13 cellular contexts compared by ENCODE assay signal in the genomic region with DNA sequence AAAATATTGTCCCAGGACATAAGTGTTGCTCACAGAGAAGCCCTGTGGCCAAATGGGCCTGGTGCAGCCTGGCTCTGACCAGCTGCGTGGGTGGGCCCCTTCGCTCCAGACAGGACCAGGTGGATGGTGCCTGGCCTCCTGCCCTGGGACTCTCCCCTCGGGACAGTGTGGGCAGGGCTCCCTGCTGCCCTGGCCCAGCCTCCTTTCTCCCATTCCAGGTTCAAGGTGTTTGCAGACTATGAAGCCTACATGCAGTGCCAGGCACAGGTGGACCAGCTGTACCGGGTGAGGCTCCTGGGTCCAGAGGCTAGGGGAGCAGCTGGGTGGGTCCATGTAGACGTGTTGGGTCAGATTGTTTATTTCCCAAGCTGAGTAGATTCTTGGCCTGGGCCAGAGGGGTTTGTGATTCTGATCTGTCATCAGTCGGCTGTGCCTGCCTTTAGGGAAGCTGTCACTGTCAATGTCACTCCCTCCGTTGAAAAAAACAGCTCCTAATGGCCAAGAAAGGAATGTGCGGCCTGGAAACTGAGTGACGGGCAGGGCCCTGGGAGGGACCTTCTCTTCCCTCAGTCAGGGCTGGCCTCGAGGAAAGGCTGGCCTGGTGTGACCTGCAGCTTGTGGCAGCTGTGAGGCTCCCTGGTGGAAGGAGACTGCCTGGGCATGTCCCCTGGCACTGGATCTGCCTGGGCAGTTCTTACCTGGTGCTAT. TPM values are rescaled to one million over a fixed set of nuclear protein-coding genes. Genes with fewer than 3 reads are reported as not detected.
DNase-seq lines count a peak whose midpoint lies in the region; ATAC-seq, FAIRE-seq and TF ChIP-seq lines count a peak whose summit lies in the region.
"Had no signal": no experiment of that assay in that cellular context is flagged by ENCODE, and none has a peak within 500 bp of the region (broad histone marks: within the 10 kb centered on the region; RNA-seq: fewer than 3 reads in every experiment).

No MANE protein-coding gene starts in this region.

- no peak overlapping the region for H4K8ac ChIP-seq in H9 (replicated peaks; ENCODE audit: insufficient read length, low read depth, low read length)

- no peaks in the 10 kb centered on the region for H3K23me2 ChIP-seq in H9 (ENCODE audit: insufficient read length, low read depth, low read length, poor library complexity, severe bottlenecking)

- H2BK12ac ChIP-seq in H9 (ENCODE audit: insufficient read length, low read depth, low read length), result no peak overlapping the region

- H3K36me3 ChIP-seq in GM12878 (ENCODE audit: control insufficient read depth in 2 of 2, insufficient read depth in 2 of 2, low read length in 1 of 2), result peaks cover 0 to 14% of the 10 kb centered on the region in 2 experiments; a peak in 3 of 4 replicates

- no peak overlapping the region for H3K56ac ChIP-seq in H9 (ENCODE audit: insufficient read length, low read depth, low read length)

- no CpG with 5 or more reads among the region's 10 CpGs for WGBS in H9 (ENCODE audit: extremely low coverage, insufficient read length, low lambda C conversion rate)
- WGBS in GM12878 (ENCODE audit: insufficient coverage, insufficient replicate concordance, low lambda C conversion rate, missing lambda C conversion rate), result 95% methylated on average over 10 of the region's 10 CpGs

- H2AFZ ChIP-seq in H9 (ENCODE audit: low read length), result no peak overlapping the region
- H2AFZ ChIP-seq in GM12878 (ENCODE audit: control insufficient read depth, low read depth, low read length), result no peak overlapping the region

- no peaks in the 10 kb centered on the region for H3K9me3 ChIP-seq in H9 (ENCODE audit: control insufficient read depth, low read depth, low read length)
- H3K9me3 ChIP-seq in GM12878 (replicated peaks; ENCODE audit: control insufficient read depth, insufficient read depth, low read length), result no peaks in the 10 kb centered on the region

- H3K27ac Mint-ChIP-seq in H9, result peak overlapping the region; percentile 18 to 68 (median 40); a peak in 3 of 7 replicates
- peak overlapping the region; percentile 19 for H3K27ac Mint-ChIP-seq in stimulated activated memory B cell treated with anti-CD40 and anti-IgM and Interleukin-4, amounts not matched to agents 10 μg/mL and 1 μg/mL and 100 μg/mL, for 72 hours

- no peak overlapping the region for H3K4me3 ChIP-seq in GM12878

- no peak overlapping the region for H3K18ac ChIP-seq in H9 (ENCODE audit: insufficient read length, low read depth, low read length)

- H3K4me1 ChIP-seq in H9 (ENCODE audit: insufficient read depth, low read length) (no peaks in the 10 kb centered on the region; the same call in 1 of the 2 replicates), GM12878 (ENCODE audit: control insufficient read depth, insufficient read depth, low read length) (peaks cover 41% of the 10 kb centered on the region)

- H3K27ac ChIP-seq in H9 (ENCODE audit: insufficient read length, low read depth, low read length) (no peak overlapping the region), GM12878 (ENCODE audit: control insufficient read depth, insufficient read depth) (peak overlapping the region; percentile 98)
- H3K27ac ChIP-seq: HL-60 had no signal

- SMC1A ChIA-PET in GM12878 (lab: Charles Lee; ENCODE audit: uncharacterized antibody, unreplicated experiment), result interaction anchor here (1.3 to 3.5 kb wide), 4 partner anchors 15 to 103 kb away, joined by 3 to 53 read pairs (median 7); no protein-coding TSS in a partner anchor

- peaks cover 0 to 35% (median 14%) of the 10 kb centered on the region in 3 experiments; a peak in 5 of 7 replicates for H3K36me3 Mint-ChIP-seq in H9 (ENCODE audit: insufficient read depth in 1 of 3, low read depth in 3 of 3)
- H3K36me3 Mint-ChIP-seq in stimulated activated memory B cell treated with anti-CD40 and anti-IgM and Interleukin-4, amounts not matched to agents 10 μg/mL and 1 μg/mL and 100 μg/mL, for 72 hours, result peaks cover 40% of the 10 kb centered on the region

- POLR2A ChIA-PET in GM12878 (lab: Charles Lee), result no interaction called here

- peak; percentile 50 for DNase-seq in H9
- no peak for DNase-seq in GM12878 (ENCODE audit: low read depth, low spot score)
- peak; percentile 52 for DNase-seq in iPS-NIHi11 (ENCODE audit: low spot score)
- no peak for DNase-seq in ACHN
- no peak for DNase-seq in T-helper 9 cell
- DNase-seq: activated CD4-positive, alpha-beta T cell treated with anti-CD3 and anti-CD28 coated beads, Interleukin-2, amount 10 ng/mL, durations not matched to agents 24 days and 14 days; GF-D8; NCI-H510A had no signal

- H3T11ph ChIP-seq in H9 (ENCODE audit: low read length), result no peak overlapping the region

- H2AK5ac ChIP-seq in H9 (ENCODE audit: insufficient read length, low read length), result no peak overlapping the region

- no peaks in the 10 kb centered on the region for H3K79me1 ChIP-seq in H9 (ENCODE audit: insufficient read depth, low read depth, low read length, poor library complexity, severe bottlenecking)

- no peak overlapping the region for H2BK5ac ChIP-seq in H9 (ENCODE audit: insufficient read length, low read length)

- no peak overlapping the region for H3K9ac ChIP-seq in H9 (ENCODE audit: extremely low read depth, insufficient read length, low read length)
- H3K9ac ChIP-seq in GM12878 (ENCODE audit: control insufficient read depth, insufficient read depth, low read length), result no peak overlapping the region

- ATAC-seq in GM12878, result no peak
- ATAC-seq in stimulated activated memory B cell treated with anti-CD40 and anti-IgM and Interleukin-4, amounts not matched to agents 10 μg/mL and 1 μg/mL and 100 μg/mL, for 72 hours, result no peak
- no peak for ATAC-seq in HG03097 (IDR thresholded peaks at IDR 0.05; ENCODE audit: low FRiP score, unreplicated experiment)
- no peak for ATAC-seq in HG03457 (IDR thresholded peaks at IDR 0.05; ENCODE audit: unreplicated experiment)

- no peak overlapping the region for H2BK120ac ChIP-seq in H9 (ENCODE audit: low read depth, low read length, poor library complexity, severe bottlenecking)

- H3K27me3 ChIP-seq in H9 (ENCODE audit: insufficient read depth, low read length), result no peaks in the 10 kb centered on the region
- H3K27me3 ChIP-seq in GM12878 (replicated peaks in 1 of 2; ENCODE audit: control insufficient read depth in 2 of 2, insufficient read depth in 2 of 2, low read length in 1 of 2), result no peaks in the 10 kb centered on the region

- H3K14ac ChIP-seq in H9 (ENCODE audit: insufficient read depth, low read length), result no peak overlapping the region

- no peak for FAIRE-seq in GM12878 (lab: Jason Lieb, UNC)

- CTCF ChIA-PET in GM12878 (lab: Yijun Ruan, JAX), result interaction anchor here (0.7 to 5.1 kb wide), 11 partner anchors 8 to 111 kb away, joined by 3 to 95 read pairs (median 4); a partner anchor contains a TSS

- in situ Hi-C loops in GM12878 (cut with MboI) (loop anchor here (5.0 to 10.0 kb wide), 2 partner anchors 97 to 451 kb away; a partner anchor contains a TSS), ACHN (cut with HindIII; ENCODE audit: low pct_ligation_motif_present, low pct_unique_long_range_greater_than_20kb, low sequenced_read_pairs) (no loop called here)

- no TSS peak for BruUV-seq in GM12878 (replicated peaks; lab: Mats Ljungman, UMichigan)

- H4K20me1 ChIP-seq in H9 (ENCODE audit: control insufficient read depth, insufficient read depth, insufficient read length) (no peaks in the 10 kb centered on the region), GM12878 (ENCODE audit: control insufficient read depth, insufficient read depth) (no peaks in the 10 kb centered on the region)

- RAD21 ChIA-PET in GM12878 (lab: Charles Lee; ENCODE audit: unreplicated experiment), result interaction anchor here (1.1 to 4.9 kb wide), 5 partner anchors 14 to 103 kb away, joined by 3 to 59 read pairs (median 4); no protein-coding TSS in a partner anchor

- H3K4me3 Mint-ChIP-seq in H9, result no peak overlapping the region
- no peak overlapping the region for H3K4me3 Mint-ChIP-seq in stimulated activated memory B cell treated with anti-CD40 and anti-IgM and Interleukin-4, amounts not matched to agents 10 μg/mL and 1 μg/mL and 100 μg/mL, for 72 hours
- H3K4me3 Mint-ChIP-seq: activated CD4-positive, alpha-beta T cell treated with anti-CD3 and anti-CD28 coated beads, Interleukin-2, amount 10 ng/mL, durations not matched to agents 24 days and 14 days; central memory CD8-positive, alpha-beta T cell had no signal

- no peak overlapping the region for H4K5ac ChIP-seq in H9 (ENCODE audit: insufficient read length, low read depth, low read length)

- intact Hi-C loops in GM12878 (cut with micrococcal nuclease; ENCODE audit: unreplicated experiment), result no loop called here

- TF ChIP-seq POLR2A in GM12878 (IDR thresholded peaks at IDR 0.05; ENCODE audit: low read depth, low read length), result no peak

- H2BK15ac ChIP-seq in H9 (ENCODE audit: low read depth, low read length), result no peak overlapping the region

- no peak overlapping the region for H4K91ac ChIP-seq in H9 (ENCODE audit: insufficient read length, low read depth, low read length)

- H3K4ac ChIP-seq in H9 (ENCODE audit: low read depth, low read length), result no peak overlapping the region

- no peak for TF ChIP-seq RAD21 in GM12878 (IDR thresholded peaks at IDR 0.05; ENCODE audit: insufficient read depth, low read depth, low read length)

- no peaks in the 10 kb centered on the region for H3K9me3 Mint-ChIP-seq in H9
- H3K9me3 Mint-ChIP-seq in stimulated activated memory B cell treated with anti-CD40 and anti-IgM and Interleukin-4, amounts not matched to agents 10 μg/mL and 1 μg/mL and 100 μg/mL, for 72 hours, result no peaks in the 10 kb centered on the region
- H3K9me3 Mint-ChIP-seq: activated CD4-positive, alpha-beta T cell treated with anti-CD3 and anti-CD28 coated beads, Interleukin-2, amount 10 ng/mL, durations not matched to agents 24 days and 14 days; central memory CD8-positive, alpha-beta T cell had no signal

- no peak for TF ChIP-seq EP300 in GM12878 (IDR thresholded peaks at IDR 0.05; ENCODE audit: borderline replicate concordance in 1 of 2, control insufficient read depth in 1 of 2, low read depth in 2 of 2, low read length in 2 of 2)

- no peak overlapping the region for H3K4me2 ChIP-seq in H9 (ENCODE audit: insufficient read depth, insufficient read length, low read length)
- no peak overlapping the region for H3K4me2 ChIP-seq in GM12878 (ENCODE audit: control insufficient read depth, insufficient read depth)

- peaks cover 17 to 21% of the 10 kb centered on the region in 2 experiments; a peak in 2 of 4 replicates for H3K4me1 Mint-ChIP-seq in H9
- peaks cover 28% of the 10 kb centered on the region for H3K4me1 Mint-ChIP-seq in stimulated activated memory B cell treated with anti-CD40 and anti-IgM and Interleukin-4, amounts not matched to agents 10 μg/mL and 1 μg/mL and 100 μg/mL, for 72 hours
- H3K4me1 Mint-ChIP-seq: activated CD4-positive, alpha-beta T cell treated with anti-CD3 and anti-CD28 coated beads, Interleukin-2, amount 10 ng/mL, durations not matched to agents 24 days and 14 days; central memory CD8-positive, alpha-beta T cell had no signal

- no peak overlapping the region for H2BK20ac ChIP-seq in H9 (ENCODE audit: low read depth, low read length, poor library complexity, severe bottlenecking)

- no peaks in the 10 kb centered on the region; the same call in 1 of the 2 replicates for H3K27me3 Mint-ChIP-seq in H9 (ENCODE audit: low read depth)
- H3K27me3 Mint-ChIP-seq in stimulated activated memory B cell treated with anti-CD40 and anti-IgM and Interleukin-4, amounts not matched to agents 10 μg/mL and 1 μg/mL and 100 μg/mL, for 72 hours, result no peaks in the 10 kb centered on the region
- H3K27me3 Mint-ChIP-seq: activated CD4-positive, alpha-beta T cell treated with anti-CD3 and anti-CD28 coated beads, Interleukin-2, amount 10 ng/mL, durations not matched to agents 24 days and 14 days; central memory CD8-positive, alpha-beta T cell had no signal

- H3K79me2 ChIP-seq in H9 (ENCODE audit: insufficient read depth, low read length) (no peaks in the 10 kb centered on the region), GM12878 (ENCODE audit: control insufficient read depth, insufficient read depth, low read length) (no peaks in the 10 kb centered on the region)

- no peak overlapping the region for H3K23ac ChIP-seq in H9 (ENCODE audit: insufficient read length, low read depth, low read length)

- no peak for TF ChIP-seq CTCF in H9 (conservative IDR thresholded peaks at IDR 0.05)
- no peak for TF ChIP-seq CTCF in GM12878 (IDR thresholded peaks at IDR 0.05 in 2 of 3, conservative IDR thresholded peaks at IDR 0.05 in 1 of 3; ENCODE audit: control insufficient read depth in 2 of 3, extremely low read depth in 1 of 3, insufficient read depth in 1 of 3, low read depth in 3 of 3, low read length in 3 of 3)

RNA-seq across cellular contexts. Expression of a gene that starts 47.7 kb away (rescaled TPM):
- total RNA-seq in H9 (2021), result 46.9 TPM in 2 replicates
- total RNA-seq in GM12878 (2013; cell fraction: nucleolus; rRNA removed), result 20.7 and 24.5 TPM in 2 replicates
- total RNA-seq in GM12878 (2014; rRNA removed), result 24.6 and 27.4 TPM in 2 replicates
- total RNA-seq in GM12878 (2014; rRNA removed; fragmentation: Illumina TruSeq; extraction: Trizol), result 14.2 and 16.1 TPM in 2 replicates
- 31.0 and 33.5 TPM in 2 replicates for total RNA-seq in GM12878 (2021)
- 7.2 TPM for polyA plus RNA-seq in GM12878 (2011; ENCODE audit: low read depth)
- polyA plus RNA-seq in GM12878 (2011; rRNA removed), result 6.1 and 11.9 TPM in 2 replicates
- polyA plus RNA-seq in GM12878 (2011; cell fraction: cytosol; rRNA removed), result 13.5 and 17.8 TPM in 2 replicates
- 43.6 and 56.0 TPM in 2 replicates for polyA plus RNA-seq in GM12878 (2011; cell fraction: nucleus; rRNA removed)
- polyA plus RNA-seq in GM12878 (2012), result 16.2 and 16.9 TPM in 2 replicates
- 8.0 and 17.4 TPM in 2 replicates for polyA plus RNA-seq in GM12878 (2014; fragmentation: Illumina TruSeq; extraction: Trizol)
- 1 to 10 TPM in 1 of 2 experiments, under 1 TPM in 1; 0.34 to 1.3 TPM for polyA plus RNA-seq in GM12878 (2014; fragmentation: Nextera tagmentation; extraction: Ambion mirVana)
- polyA plus RNA-seq in GM12878 (2014; rRNA removed), result 26.2 and 31.8 TPM in 2 replicates
- 10 to 100 TPM; 26.2 to 27.6 TPM for polyA plus RNA-seq in GM12878 (2016; fragmentation: Nextera tagmentation; extraction: Ambion mirVana)
- 12.4 and 20.2 TPM in 2 replicates for polyA minus RNA-seq in GM12878 (2011; rRNA and poly(A)+ RNA removed)
- 8.2 and 9.7 TPM in 2 replicates for polyA minus RNA-seq in GM12878 (2011; cell fraction: cytosol; rRNA and poly(A)+ RNA removed)
- 9.7 and 15.8 TPM in 2 replicates for polyA minus RNA-seq in GM12878 (2011; cell fraction: nucleus; rRNA and poly(A)+ RNA removed)

Comparison
In these comparisons a context has a peak if more than half of its experiments do, and no peak if none do; other contexts are left out.
1. DNase-seq: peak in H9 (single experiment) and iPS-NIHi11 (single experiment); none in GM12878 (single experiment), ACHN (single experiment) and T-helper 9 cell (single experiment).